Comparison of ENCODE assay signal across 8 cellular contexts in genomic region chr12:104669851-104670337, GRCh38.
A peak's percentile ranks its signal among the peaks of the same experiment; 100 is the strongest.
DNase-seq lines count a peak whose midpoint lies in the region; ATAC-seq and TF ChIP-seq lines count a peak whose summit lies in the region.

No MANE protein-coding gene starts in this region.

- H3K4me1 ChIP-seq in hepatocyte (ENCODE audit: insufficient read depth): peaks cover 55% of the 10 kb centered on the region

- 62% methylated on average over 6 of the region's 6 CpGs for WGBS in hepatocyte (ENCODE audit: low lambda C conversion rate, missing lambda C conversion rate)

- no peak overlapping the region for H3K4me3 ChIP-seq in hepatocyte

- no peaks in the 10 kb centered on the region for H4K20me1 ChIP-seq in hepatocyte (ENCODE audit: insufficient read depth, poor library complexity, severe bottlenecking)

- peak overlapping the region; percentile 77 for H3K27ac ChIP-seq in hepatocyte

- H3K9me3 Mint-ChIP-seq in activated CD4-positive, alpha-beta memory T cell treated with anti-CD3 and anti-CD28 coated beads, Interleukin-2, amount 10 ng/mL, durations not matched to agents 7 days and 5 days: no peaks in the 10 kb centered on the region
- no peaks in the 10 kb centered on the region for H3K9me3 Mint-ChIP-seq in progenitor cell of endocrine pancreas (ENCODE audit: low read depth)

- no peaks in the 10 kb centered on the region for H3K27me3 ChIP-seq in hepatocyte

- H3K79me2 ChIP-seq in hepatocyte: no peaks in the 10 kb centered on the region

- TF ChIP-seq CTCF in hepatocyte (IDR thresholded peaks at IDR 0.05; ENCODE audit: poor library complexity) (no peak), progenitor cell of endocrine pancreas (IDR thresholded peaks at IDR 0.05; ENCODE audit: unreplicated experiment) (no peak)

- no peaks in the 10 kb centered on the region for H3K9me3 ChIP-seq in hepatocyte (ENCODE audit: low read depth)

- no peak overlapping the region for H3K4me3 Mint-ChIP-seq in activated CD4-positive, alpha-beta memory T cell treated with anti-CD3 and anti-CD28 coated beads, Interleukin-2, amount 10 ng/mL, durations not matched to agents 7 days and 5 days
- H3K4me3 Mint-ChIP-seq in progenitor cell of endocrine pancreas (ENCODE audit: low read depth): no peak overlapping the region

- H2AFZ ChIP-seq in hepatocyte: no peak overlapping the region

- H3K4me2 ChIP-seq in hepatocyte: peak overlapping the region; percentile 67

- peaks cover 28% of the 10 kb centered on the region for H3K36me3 Mint-ChIP-seq in activated CD4-positive, alpha-beta memory T cell treated with anti-CD3 and anti-CD28 coated beads, Interleukin-2, amount 10 ng/mL, durations not matched to agents 7 days and 5 days (ENCODE audit: low read depth)
- no peaks in the 10 kb centered on the region for H3K36me3 Mint-ChIP-seq in progenitor cell of endocrine pancreas (ENCODE audit: insufficient read depth)

- peak; percentile 55 for DNase-seq in NK-92 treated with Interleukin-12 subunit alpha and Interleukin-12 subunit beta, amount 100 ng/mL, for 24 hours (lab: John Stamatoyannopoulos, UW)
- DNase-seq in NK-92 (lab: John Stamatoyannopoulos, UW; ENCODE audit: unreplicated experiment): no peak
- peak; percentile 52 for DNase-seq in activated CD4-positive, alpha-beta memory T cell treated with anti-CD3 and anti-CD28 coated beads, Interleukin-2, amount 10 ng/mL, durations not matched to agents 7 days and 5 days
- peak; percentile 54 for DNase-seq in hepatocyte (ENCODE audit: low spot score)
- no peak for DNase-seq in progenitor cell of endocrine pancreas (ENCODE audit: low spot score, unreplicated experiment)
- DNase-seq in HUDEP-2 (lab: John Stamatoyannopoulos, UW; ENCODE audit: unreplicated experiment in 76 of 76): no peak

- no peaks in the 10 kb centered on the region for H3K36me3 ChIP-seq in hepatocyte (replicated peaks; ENCODE audit: insufficient read depth, low read depth)

- H3K9me2 ChIP-seq in hepatocyte (replicated peaks; ENCODE audit: insufficient read depth): no peaks in the 10 kb centered on the region

- ATAC-seq in HG03342 (IDR thresholded peaks at IDR 0.05; ENCODE audit: unreplicated experiment) (peak; percentile 59), GM21526 (IDR thresholded peaks at IDR 0.05; ENCODE audit: low FRiP score, unreplicated experiment) (no peak)

- H3K27ac Mint-ChIP-seq in activated CD4-positive, alpha-beta memory T cell treated with anti-CD3 and anti-CD28 coated beads, Interleukin-2, amount 10 ng/mL, durations not matched to agents 7 days and 5 days: peak overlapping the region; percentile 78
- no peak overlapping the region for H3K27ac Mint-ChIP-seq in progenitor cell of endocrine pancreas

- peaks cover 60% of the 10 kb centered on the region for H3K4me1 Mint-ChIP-seq in activated CD4-positive, alpha-beta memory T cell treated with anti-CD3 and anti-CD28 coated beads, Interleukin-2, amount 10 ng/mL, durations not matched to agents 7 days and 5 days
- peaks cover 29% of the 10 kb centered on the region for H3K4me1 Mint-ChIP-seq in progenitor cell of endocrine pancreas (ENCODE audit: low read depth)

- POLR2A ChIA-PET in activated CD4-positive, alpha-beta memory T cell treated with anti-CD3 and anti-CD28 coated beads, Interleukin-2, amount 10 ng/mL, durations not matched to agents 7 days and 5 days (lab: Charles Lee): interaction anchor here (0.7 to 5.0 kb wide), 3 partner anchors 18 to 210 kb away, joined by 3 to 33 read pairs (median 3); no protein-coding TSS in a partner anchor

- no peaks in the 10 kb centered on the region for H3K27me3 Mint-ChIP-seq in activated CD4-positive, alpha-beta memory T cell treated with anti-CD3 and anti-CD28 coated beads, Interleukin-2, amount 10 ng/mL, durations not matched to agents 7 days and 5 days
- H3K27me3 Mint-ChIP-seq in progenitor cell of endocrine pancreas: peaks cover 10% of the 10 kb centered on the region

- CTCF ChIA-PET in activated CD4-positive, alpha-beta memory T cell treated with anti-CD3 and anti-CD28 coated beads, Interleukin-2, amount 10 ng/mL, durations not matched to agents 7 days and 5 days (lab: Charles Lee): interaction anchor here (1.1 kb wide), 1 partner anchor 288 kb away, joined by 4 read pairs; no protein-coding TSS in a partner anchor

Comparison
In these comparisons a context has a peak if more than half of its experiments do, and no peak if none do; other contexts are left out.
1. DNase-seq: peak in NK-92 treated with Interleukin-12 subunit alpha and Interleukin-12 subunit beta, amount 100 ng/mL, for 24 hours (single experiment), activated CD4-positive, alpha-beta memory T cell treated with anti-CD3 and anti-CD28 coated beads, Interleukin-2, amount 10 ng/mL, durations not matched to agents 7 days and 5 days (single experiment) and hepatocyte (single experiment); none in NK-92 (single experiment), progenitor cell of endocrine pancreas (single experiment) and HUDEP-2 (0 of 76).